In the genomic region with DNA sequence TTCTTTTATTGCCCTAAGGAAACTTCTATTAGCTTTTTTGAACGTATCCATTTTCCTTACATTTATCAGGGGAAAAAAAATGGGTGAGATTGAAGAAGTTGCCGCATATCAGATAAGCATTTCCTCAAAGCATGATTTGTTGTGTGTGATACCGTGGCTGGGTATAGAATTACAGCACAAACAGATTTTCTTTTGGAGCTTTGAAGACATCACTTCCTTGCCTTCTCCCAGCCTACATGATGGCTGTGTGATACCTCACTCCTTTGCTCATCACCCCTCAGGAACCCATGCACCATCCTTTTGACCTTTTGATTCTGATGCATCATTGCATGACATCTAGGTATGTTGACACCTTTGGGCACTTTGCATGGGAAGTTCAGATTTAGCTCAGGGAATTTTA, we compare ENCODE assay signal across 8 cellular contexts.
"Had no signal": no experiment of that assay in that cellular context is flagged by ENCODE, and none has a peak within 500 bp of the region (broad histone marks: within the 10 kb centered on the region; RNA-seq: fewer than 3 reads in every experiment).

No MANE protein-coding gene starts in this region.

- H3K27ac Mint-ChIP-seq: IgD-negative memory B cell had no signal

- H3K27me3 Mint-ChIP-seq: IgD-negative memory B cell had no signal

- H3K4me2 ChIP-seq: KMS-11 had no signal

- H3K27ac ChIP-seq: HL-60, KMS-11 had no signal

- ATAC-seq: K562 had no signal

- H3K4me3 Mint-ChIP-seq: IgD-negative memory B cell had no signal

- H3K4me3 ChIP-seq: K562 had no signal

- H3K9ac ChIP-seq: KMS-11 had no signal

- H3K4me1 Mint-ChIP-seq: IgD-negative memory B cell had no signal

- H3K36me3 Mint-ChIP-seq: IgD-negative memory B cell had no signal

- FAIRE-seq: HTR-8/SVneo, K562 had no signal

- DNase-seq: IMR-90, KBM-7, KG1 had no signal
